In genomic region chr17:181213-182163, GRCh38 we compare ENCODE assay signal across 1 cellular context.
TF ChIP-seq lines count a peak whose summit lies in the region.

TSS of gene DOC2B (minus strand) at chr17:181650. CDS start at chr17:181479, 171 bp downstream.

TF ChIP-seq in WTC11, 78 proteins besides CTCF, POLR2A, EP300 and RAD21 (continued from another document):
- TF ChIP-seq ZBTB43 (CRISPR knock-in tag; IDR thresholded peaks at IDR 0.05) (peak; percentile 96), CREB1 (CRISPR knock-in tag; IDR thresholded peaks at IDR 0.05) (no peak), ZBTB21 (CRISPR knock-in tag; IDR thresholded peaks at IDR 0.05; ENCODE audit: borderline replicate concordance) (no peak), ATF2 (CRISPR knock-in tag; IDR thresholded peaks at IDR 0.05; ENCODE audit: borderline replicate concordance, low read depth) (no peak), ATF3 (CRISPR knock-in tag; conservative IDR thresholded peaks at IDR 0.05) (no peak), SOX15 (CRISPR knock-in tag; IDR thresholded peaks at IDR 0.05) (no peak), PREB (CRISPR knock-in tag; IDR thresholded peaks at IDR 0.05; ENCODE audit: borderline replicate concordance) (no peak)
